ENCODE assay signal across 1 cellular context in the genomic region with DNA sequence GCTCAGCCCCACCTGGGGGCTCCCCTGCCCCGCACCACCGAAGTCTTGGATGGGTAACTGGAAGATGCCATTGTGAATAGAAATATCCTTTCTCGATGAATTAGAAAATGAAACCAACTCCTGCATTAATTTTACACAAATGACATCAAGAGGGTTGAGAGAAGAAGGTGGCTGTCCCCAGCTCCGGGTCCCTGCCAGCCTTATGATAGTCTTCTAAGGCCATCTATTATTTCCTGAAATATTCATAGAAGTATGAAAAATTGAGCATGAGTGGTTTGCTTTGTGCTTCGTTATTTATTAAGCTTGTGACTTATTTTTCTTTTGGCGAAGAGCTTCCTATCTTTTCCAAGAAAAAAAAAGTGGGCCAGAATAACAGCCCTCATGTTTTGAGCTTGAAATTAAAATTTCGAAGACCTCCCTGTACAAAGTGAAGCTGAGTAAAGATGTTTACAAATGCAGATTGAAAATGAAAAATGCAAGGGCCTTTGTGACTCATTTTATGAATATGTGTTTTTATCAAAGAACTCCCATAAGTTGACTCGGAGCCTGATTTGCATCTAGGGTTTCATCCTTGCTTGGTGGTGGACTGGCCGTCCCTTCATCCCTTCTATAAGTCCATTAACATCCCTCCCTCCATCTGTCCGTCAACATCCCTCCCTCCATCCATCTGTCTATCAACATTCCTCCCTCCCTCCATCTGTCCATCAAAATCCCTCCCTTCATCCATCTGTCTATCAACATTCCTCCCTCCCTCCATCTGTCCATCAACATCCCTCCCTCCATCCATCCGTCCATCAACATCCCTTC.
TF ChIP-seq lines count a peak whose summit lies in the region.

No MANE protein-coding gene starts in this region.

TF ChIP-seq in GM23338, 12 proteins besides CTCF, POLR2A, EP300 and RAD21 (continued from another document):
- TF ChIP-seq, protein P1, sequence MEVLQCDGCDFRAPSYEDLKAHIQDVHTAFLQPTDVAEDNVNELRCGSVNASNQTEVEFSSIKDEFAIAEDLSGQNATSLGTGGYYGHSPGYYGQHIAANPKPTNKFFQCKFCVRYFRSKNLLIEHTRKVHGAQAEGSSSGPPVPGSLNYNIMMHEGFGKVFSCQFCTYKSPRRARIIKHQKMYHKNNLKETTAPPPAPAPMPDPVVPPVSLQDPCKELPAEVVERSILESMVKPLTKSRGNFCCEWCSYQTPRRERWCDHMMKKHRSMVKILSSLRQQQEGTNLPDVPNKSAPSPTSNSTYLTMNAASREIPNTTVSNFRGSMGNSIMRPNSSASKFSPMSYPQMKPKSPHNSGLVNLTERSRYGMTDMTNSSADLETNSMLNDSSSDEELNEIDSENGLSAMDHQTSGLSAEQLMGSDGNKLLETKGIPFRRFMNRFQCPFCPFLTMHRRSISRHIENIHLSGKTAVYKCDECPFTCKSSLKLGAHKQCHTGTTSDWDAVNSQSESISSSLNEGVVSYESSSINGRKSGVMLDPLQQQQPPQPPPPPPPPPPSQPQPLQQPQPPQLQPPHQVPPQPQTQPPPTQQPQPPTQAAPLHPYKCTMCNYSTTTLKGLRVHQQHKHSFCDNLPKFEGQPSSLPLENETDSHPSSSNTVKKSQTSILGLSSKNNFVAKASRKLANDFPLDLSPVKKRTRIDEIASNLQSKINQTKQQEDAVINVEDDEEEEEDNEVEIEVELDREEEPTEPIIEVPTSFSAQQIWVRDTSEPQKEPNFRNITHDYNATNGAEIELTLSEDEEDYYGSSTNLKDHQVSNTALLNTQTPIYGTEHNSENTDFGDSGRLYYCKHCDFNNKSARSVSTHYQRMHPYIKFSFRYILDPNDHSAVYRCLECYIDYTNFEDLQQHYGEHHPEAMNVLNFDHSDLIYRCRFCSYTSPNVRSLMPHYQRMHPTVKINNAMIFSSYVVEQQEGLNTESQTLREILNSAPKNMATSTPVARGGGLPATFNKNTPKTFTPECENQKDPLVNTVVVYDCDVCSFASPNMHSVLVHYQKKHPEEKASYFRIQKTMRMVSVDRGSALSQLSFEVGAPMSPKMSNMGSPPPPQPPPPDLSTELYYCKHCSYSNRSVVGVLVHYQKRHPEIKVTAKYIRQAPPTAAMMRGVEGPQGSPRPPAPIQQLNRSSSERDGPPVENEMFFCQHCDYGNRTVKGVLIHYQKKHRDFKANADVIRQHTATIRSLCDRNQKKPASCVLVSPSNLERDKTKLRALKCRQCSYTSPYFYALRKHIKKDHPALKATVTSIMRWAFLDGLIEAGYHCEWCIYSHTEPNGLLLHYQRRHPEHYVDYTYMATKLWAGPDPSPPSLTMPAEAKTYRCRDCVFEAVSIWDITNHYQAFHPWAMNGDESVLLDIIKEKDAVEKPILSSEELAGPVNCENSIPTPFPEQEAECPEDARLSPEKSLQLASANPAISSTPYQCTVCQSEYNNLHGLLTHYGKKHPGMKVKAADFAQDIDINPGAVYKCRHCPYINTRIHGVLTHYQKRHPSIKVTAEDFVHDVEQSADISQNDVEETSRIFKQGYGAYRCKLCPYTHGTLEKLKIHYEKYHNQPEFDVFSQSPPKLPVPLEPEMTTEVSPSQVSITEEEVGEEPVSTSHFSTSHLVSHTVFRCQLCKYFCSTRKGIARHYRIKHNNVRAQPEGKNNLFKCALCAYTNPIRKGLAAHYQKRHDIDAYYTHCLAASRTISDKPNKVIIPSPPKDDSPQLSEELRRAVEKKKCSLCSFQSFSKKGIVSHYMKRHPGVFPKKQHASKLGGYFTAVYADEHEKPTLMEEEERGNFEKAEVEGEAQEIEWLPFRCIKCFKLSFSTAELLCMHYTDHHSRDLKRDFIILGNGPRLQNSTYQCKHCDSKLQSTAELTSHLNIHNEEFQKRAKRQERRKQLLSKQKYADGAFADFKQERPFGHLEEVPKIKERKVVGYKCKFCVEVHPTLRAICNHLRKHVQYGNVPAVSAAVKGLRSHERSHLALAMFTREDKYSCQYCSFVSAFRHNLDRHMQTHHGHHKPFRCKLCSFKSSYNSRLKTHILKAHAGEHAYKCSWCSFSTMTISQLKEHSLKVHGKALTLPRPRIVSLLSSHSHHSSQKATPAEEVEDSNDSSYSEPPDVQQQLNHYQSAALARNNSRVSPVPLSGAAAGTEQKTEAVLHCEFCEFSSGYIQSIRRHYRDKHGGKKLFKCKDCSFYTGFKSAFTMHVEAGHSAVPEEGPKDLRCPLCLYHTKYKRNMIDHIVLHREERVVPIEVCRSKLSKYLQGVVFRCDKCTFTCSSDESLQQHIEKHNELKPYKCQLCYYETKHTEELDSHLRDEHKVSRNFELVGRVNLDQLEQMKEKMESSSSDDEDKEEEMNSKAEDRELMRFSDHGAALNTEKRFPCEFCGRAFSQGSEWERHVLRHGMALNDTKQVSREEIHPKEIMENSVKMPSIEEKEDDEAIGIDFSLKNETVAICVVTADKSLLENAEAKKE (CRISPR knock-in tag; IDR thresholded peaks at IDR 0.05), result no peak
- TF ChIP-seq NANOG (IDR thresholded peaks at IDR 0.05; ENCODE audit: borderline replicate concordance) (no peak), STAT1 (IDR thresholded peaks at IDR 0.05; ENCODE audit: unreplicated experiment) (no peak), EZH2phosphoT487 (IDR thresholded peaks at IDR 0.05; ENCODE audit: unreplicated experiment) (no peak), EZH2 (IDR thresholded peaks at IDR 0.05; ENCODE audit: low read depth, unreplicated experiment) (no peak)
- TF ChIP-seq, protein P2, sequence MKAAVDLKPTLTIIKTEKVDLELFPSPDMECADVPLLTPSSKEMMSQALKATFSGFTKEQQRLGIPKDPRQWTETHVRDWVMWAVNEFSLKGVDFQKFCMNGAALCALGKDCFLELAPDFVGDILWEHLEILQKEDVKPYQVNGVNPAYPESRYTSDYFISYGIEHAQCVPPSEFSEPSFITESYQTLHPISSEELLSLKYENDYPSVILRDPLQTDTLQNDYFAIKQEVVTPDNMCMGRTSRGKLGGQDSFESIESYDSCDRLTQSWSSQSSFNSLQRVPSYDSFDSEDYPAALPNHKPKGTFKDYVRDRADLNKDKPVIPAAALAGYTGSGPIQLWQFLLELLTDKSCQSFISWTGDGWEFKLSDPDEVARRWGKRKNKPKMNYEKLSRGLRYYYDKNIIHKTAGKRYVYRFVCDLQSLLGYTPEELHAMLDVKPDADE (IDR thresholded peaks at IDR 0.05), result no peak
